In genomic region chr6:162388383-162388777, GRCh38 we compare ENCODE assay signal across 26 cellular contexts.
DNase-seq lines count a peak whose midpoint lies in the region; ATAC-seq, FAIRE-seq and TF ChIP-seq lines count a peak whose summit lies in the region.
"Had no signal": no experiment of that assay in that cellular context is flagged by ENCODE, and none has a peak within 500 bp of the region (broad histone marks: within the 10 kb centered on the region; RNA-seq: fewer than 3 reads in every experiment).

No MANE protein-coding gene starts in this region.

- intact Hi-C loops in HepG2 (cut with micrococcal nuclease; ENCODE audit: unreplicated experiment) = no loop called here
- intact Hi-C loops in left ventricle myocardium superior (cut with micrococcal nuclease) = no loop called here
- intact Hi-C loops in aorta (cut with DNase I) = loop anchor here in 1 of 2 donors (10.0 kb wide), 1 partner anchor 336 kb away; the partner anchor contains the start of genes PACRG and PRKN

- H4K8ac ChIP-seq in mesenchymal stem cell (ENCODE audit: low read length) = no peak overlapping the region

- in situ Hi-C loops in HepG2 (cut with HindIII; ENCODE audit: extremely low pct_ligation_motif_present, low pct_unique_long_range_greater_than_20kb) = no loop called here

- H3K79me1 ChIP-seq in mesenchymal stem cell (replicated peaks; ENCODE audit: low read length, poor library complexity, severe bottlenecking) = no peaks in the 10 kb centered on the region

- TF ChIP-seq CTCF in liver (IDR thresholded peaks at IDR 0.05; ENCODE audit: low read depth, low read length, missing input control) (no peak), HepG2 (CRISPR knock-in tag; IDR thresholded peaks at IDR 0.05) (no peak), BE2C (IDR thresholded peaks at IDR 0.05; ENCODE audit: low read depth, low read length) (no peak)

- no peak overlapping the region for H3K4ac ChIP-seq in mesenchymal stem cell (ENCODE audit: low read depth in 1 of 2, low read length in 2 of 2)

- H3K4me3 ChIP-seq in liver (ENCODE audit: low read depth in 1 of 3, low read length in 3 of 3) (no peak overlapping the region), HepG2 (replicated peaks in 1 of 3; ENCODE audit: insufficient read depth in 1 of 3, low read depth in 2 of 3, low read length in 3 of 3) (no peak overlapping the region), mesenchymal stem cell (ENCODE audit: insufficient read depth in 1 of 2, low read depth in 1 of 2, low read length in 2 of 2) (no peak overlapping the region), aorta (ENCODE audit: low read length in 2 of 2) (no peak overlapping the region), BE2C (ENCODE audit: low read depth, low read length) (no peak overlapping the region)
- H3K4me3 ChIP-seq: BLaER1 treated with 17β-estradiol and CSF1 and Interleukin-3, amounts not matched to agents 10 nM and 100 nM; GM23248; SJSA1 had no signal

- peak overlapping the region; percentile 70 for H2AK5ac ChIP-seq in mesenchymal stem cell (ENCODE audit: low read length, severe bottlenecking)

- H3K27me3 ChIP-seq in liver (ENCODE audit: control insufficient read depth in 4 of 4, insufficient read depth in 4 of 4, low read length in 3 of 4) = no peaks in the 10 kb centered on the region
- H3K27me3 ChIP-seq in HepG2 (ENCODE audit: control insufficient read depth in 1 of 2, insufficient read depth in 2 of 2, low read length in 2 of 2) = no peaks in the 10 kb centered on the region
- H3K27me3 ChIP-seq in mesenchymal stem cell (ENCODE audit: control insufficient read depth in 1 of 2, insufficient read depth in 1 of 2, low read length in 2 of 2) = no peaks in the 10 kb centered on the region
- H3K27me3 ChIP-seq in aorta (ENCODE audit: control insufficient read depth in 1 of 2, insufficient read depth in 2 of 2, low read length in 1 of 2) = no peaks in the 10 kb centered on the region
- H3K27me3 ChIP-seq in BE2C = no peaks in the 10 kb centered on the region
- H3K27me3 ChIP-seq: BLaER1 treated with 17β-estradiol and CSF1 and Interleukin-3, amounts not matched to agents 10 nM and 100 nM; SJSA1 had no signal

- H2BK15ac ChIP-seq in mesenchymal stem cell (ENCODE audit: low read depth, poor library complexity, severe bottlenecking) = no peak overlapping the region

- BruUV-seq in HepG2 (replicated peaks; lab: Mats Ljungman, UMichigan) = no TSS peak

- TF ChIP-seq POLR2A in HepG2 (IDR thresholded peaks at IDR 0.05; ENCODE audit: insufficient read depth in 1 of 2, low read depth in 2 of 2, low read length in 2 of 2) = no peak

- no peak overlapping the region for H3K14ac ChIP-seq in mesenchymal stem cell (ENCODE audit: low read length in 2 of 2)

- H2AFZ ChIP-seq in HepG2 (ENCODE audit: low read length) = no peak overlapping the region
- H2AFZ ChIP-seq in mesenchymal stem cell (ENCODE audit: low read depth, low read length) = no peak overlapping the region
- H2AFZ ChIP-seq: GM23248 had no signal

- no peak overlapping the region for H2BK120ac ChIP-seq in mesenchymal stem cell (ENCODE audit: low read depth, low read length)

- POLR2A ChIA-PET in HepG2 (lab: Yijun Ruan, JAX) = no interaction called here

- peak in 1 of 2 donors; percentile 34 for TF ChIP-seq RAD21 in liver (IDR thresholded peaks at IDR 0.05)
- TF ChIP-seq RAD21 in HepG2 (CRISPR knock-in tag; IDR thresholded peaks at IDR 0.05) = no peak

- DNase-seq in HepG2 (ENCODE audit: low spot score) = no peak
- no peak for DNase-seq in left ventricle myocardium superior
- DNase-seq in mesenchymal stem cell = no peak
- DNase-seq in aorta = no peak
- no peak for DNase-seq in NCI-H2196 treated with DMSO at 0.1 percent for 48 hours (lab: John Stamatoyannopoulos, UW; ENCODE audit: unreplicated experiment)
- no peak for DNase-seq in NCI-H69 (lab: John Stamatoyannopoulos, UW)
- DNase-seq in BE2C = no peak
- DNase-seq: CD4-positive, alpha-beta T cell; DMS53; GM23248; H9; KBM-7; MV-4-11; NCI-H1105 treated with DMSO at 0.1 percent for 48 hours; NCI-H146; NCI-H1930; NCI-H2107; NCI-H446; NCI-H524 treated with DMSO at 0.1 percent for 48 hours; NCI-H82; NK-92 treated with Interleukin-12 subunit alpha and Interleukin-12 subunit beta, amount 100 ng/mL, for 24 hours; PC-3 had no signal

- H3K36me3 ChIP-seq in liver (ENCODE audit: control insufficient read depth in 4 of 4, insufficient read depth in 3 of 4, low read depth in 1 of 4, low read length in 3 of 4) (no peaks in the 10 kb centered on the region), HepG2 (replicated peaks in 1 of 2; ENCODE audit: control insufficient read depth in 1 of 2, insufficient read depth in 2 of 2, low read length in 2 of 2) (no peaks in the 10 kb centered on the region), mesenchymal stem cell (ENCODE audit: control insufficient read depth in 1 of 2, insufficient read depth in 2 of 2, low read depth in 1 of 2, low read length in 2 of 2) (no peaks in the 10 kb centered on the region), aorta (ENCODE audit: control insufficient read depth in 1 of 2, insufficient read depth in 2 of 2, low read length in 1 of 2) (no peaks in the 10 kb centered on the region), BE2C (no peaks in the 10 kb centered on the region)
- H3K36me3 ChIP-seq: BLaER1 treated with 17β-estradiol and CSF1 and Interleukin-3, amounts not matched to agents 10 nM and 100 nM; SJSA1 had no signal

- no peak overlapping the region for H4K91ac ChIP-seq in mesenchymal stem cell (ENCODE audit: low read length)

- H4K20me1 ChIP-seq in HepG2 (ENCODE audit: insufficient read depth, low read length) = no peaks in the 10 kb centered on the region
- H4K20me1 ChIP-seq: BLaER1 treated with 17β-estradiol and CSF1 and Interleukin-3, amounts not matched to agents 10 nM and 100 nM had no signal

- TF ChIP-seq EP300 in HepG2 (IDR thresholded peaks at IDR 0.05; ENCODE audit: low read depth in 2 of 2, low read length in 2 of 2) = no peak
- TF ChIP-seq EP300 in HepG2 (CRISPR knock-in tag; IDR thresholded peaks at IDR 0.05; ENCODE audit: borderline replicate concordance) = no peak

- no peak overlapping the region for H3K23ac ChIP-seq in mesenchymal stem cell (ENCODE audit: low read length in 2 of 2)

- H3K9me3 ChIP-seq in liver (ENCODE audit: control insufficient read depth in 4 of 4, low read length in 3 of 4) (no peaks in the 10 kb centered on the region), HepG2 (ENCODE audit: low read length) (peaks cover 11% of the 10 kb centered on the region), mesenchymal stem cell (ENCODE audit: control insufficient read depth, low read length) (no peaks in the 10 kb centered on the region), aorta (ENCODE audit: control insufficient read depth, low read length) (no peaks in the 10 kb centered on the region), BE2C (no peaks in the 10 kb centered on the region)
- H3K9me3 ChIP-seq: BLaER1 treated with 17β-estradiol and CSF1 and Interleukin-3, amounts not matched to agents 10 nM and 100 nM had no signal

- no peak overlapping the region for H2BK12ac ChIP-seq in mesenchymal stem cell (ENCODE audit: low read length in 2 of 2)

- H3K4me2 ChIP-seq in HepG2 (ENCODE audit: low read depth, low read length) (no peak overlapping the region), mesenchymal stem cell (ENCODE audit: low read length, poor library complexity, severe bottlenecking) (no peak overlapping the region)
- H3K4me2 ChIP-seq: BLaER1 treated with 17β-estradiol and CSF1 and Interleukin-3, amounts not matched to agents 10 nM and 100 nM had no signal

- no peak overlapping the region for H3K18ac ChIP-seq in mesenchymal stem cell (ENCODE audit: low read depth in 1 of 2, low read length in 2 of 2)

- 47% methylated on average over 2 of the region's 2 CpGs for WGBS in liver
- 6% methylated on average over 2 of the region's 2 CpGs for WGBS in HepG2 (ENCODE audit: low lambda C conversion rate)
- 94% methylated on average over 2 of the region's 2 CpGs for WGBS in mesenchymal stem cell
- WGBS in aorta, 2 donors = 26 to 38% methylated on average over 2 of the region's 2 CpGs

- H3K4me1 ChIP-seq in liver (ENCODE audit: control insufficient read depth in 4 of 4, insufficient read depth in 4 of 4, low read length in 3 of 4) (peaks cover 4 to 26% (median 21%) of the 10 kb centered on the region in 4 donors), HepG2 (ENCODE audit: insufficient read depth, low read length) (no peaks in the 10 kb centered on the region), mesenchymal stem cell (ENCODE audit: control insufficient read depth, insufficient read depth, low read depth, low read length) (peaks cover 5% of the 10 kb centered on the region), aorta (ENCODE audit: control insufficient read depth in 1 of 2, insufficient read depth in 2 of 2, low read length in 2 of 2) (peaks cover 0 to 4% of the 10 kb centered on the region in 2 donors), BE2C (no peaks in the 10 kb centered on the region)
- H3K4me1 ChIP-seq: BLaER1 treated with 17β-estradiol and CSF1 and Interleukin-3, amounts not matched to agents 10 nM and 100 nM; SJSA1 had no signal

- ATAC-seq in HepG2 (no peak), left ventricle myocardium superior (peak; percentile 15), aorta (ENCODE audit: low FRiP score) (peak; percentile 49)
- ATAC-seq: PC-3 had no signal

- H3K27ac ChIP-seq in liver (ENCODE audit: low read depth in 1 of 2, low read length in 2 of 2) (no peak overlapping the region), HepG2 (ENCODE audit: extremely low read length, insufficient read depth, low read length) (no peak overlapping the region), mesenchymal stem cell (ENCODE audit: low read length, poor library complexity, severe bottlenecking) (no peak overlapping the region), aorta (ENCODE audit: low read depth in 1 of 2, low read length in 2 of 2) (peak overlapping the region; percentile 44 to 92)
- H3K27ac ChIP-seq: BLaER1 treated with 17β-estradiol and CSF1 and Interleukin-3, amounts not matched to agents 10 nM and 100 nM; GM23248; SJSA1 had no signal

- no peak for FAIRE-seq in HepG2 (lab: Jason Lieb, UNC)
- FAIRE-seq: GM18507 had no signal

- H3K79me2 ChIP-seq in HepG2 (ENCODE audit: insufficient read depth, low read length) = no peaks in the 10 kb centered on the region

- no peak overlapping the region for H3K9ac ChIP-seq in liver (ENCODE audit: low read depth in 1 of 2, low read length in 2 of 2)
- H3K9ac ChIP-seq in HepG2 (ENCODE audit: insufficient read depth, low read depth, low read length) = no peak overlapping the region
- H3K9ac ChIP-seq in mesenchymal stem cell (ENCODE audit: low read length) = no peak overlapping the region
- H3K9ac ChIP-seq: BLaER1 treated with 17β-estradiol and CSF1 and Interleukin-3, amounts not matched to agents 10 nM and 100 nM; GM23248 had no signal

- CTCF ChIA-PET in HepG2 (lab: Yijun Ruan, JAX; ENCODE audit: low intra/inter-chr PET ratio, low total read pairs) = no interaction called here

- H2BK5ac ChIP-seq in mesenchymal stem cell (ENCODE audit: low read depth, low read length, poor library complexity, severe bottlenecking) = no peak overlapping the region

Comparison
In these comparisons a context has a peak if more than half of its experiments do, and no peak if none do; other contexts are left out.
1. H3K27ac ChIP-seq: peak in aorta (2 of 2); none in liver (0 of 2), HepG2 (single experiment) and mesenchymal stem cell (single experiment).